20 cellular contexts compared by ENCODE assay signal in the genomic region with DNA sequence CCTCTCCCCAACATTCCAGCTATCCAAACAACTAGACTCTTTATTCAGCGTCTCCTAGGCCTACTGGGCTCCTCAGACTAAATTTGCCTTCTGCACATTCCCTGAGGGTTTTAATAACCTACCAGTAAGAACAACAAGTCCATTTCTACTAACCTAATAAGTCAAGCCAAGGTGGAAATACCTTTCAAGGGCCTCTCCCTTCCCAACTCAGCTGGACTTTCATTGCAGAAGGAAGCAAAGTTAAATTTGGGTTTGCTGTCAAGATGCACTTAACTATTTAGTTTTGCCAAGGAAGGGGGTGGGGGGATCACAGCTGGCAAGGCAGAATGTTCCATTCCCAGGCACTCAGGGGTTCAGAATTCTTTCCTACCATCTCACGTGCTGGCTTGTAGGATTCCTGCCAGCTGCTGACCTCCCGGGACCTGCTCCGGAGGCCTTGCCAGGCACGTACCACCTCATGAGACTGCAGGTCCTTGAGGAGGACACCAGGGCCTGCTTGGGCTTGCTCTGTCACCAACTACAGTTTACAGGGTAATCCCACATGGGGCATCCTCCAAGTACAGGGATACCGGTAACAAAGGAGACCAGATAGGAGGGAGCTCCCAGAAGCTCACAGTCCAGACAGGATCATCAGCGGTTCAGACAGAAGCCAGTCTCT. TPM values are rescaled to one million over a fixed set of nuclear protein-coding genes. Genes with fewer than 3 reads are reported as not detected.
A peak's percentile ranks its signal among the peaks of the same experiment; 100 is the strongest.
DNase-seq lines count a peak whose midpoint lies in the region; ATAC-seq and TF ChIP-seq lines count a peak whose summit lies in the region.
"Had no signal": no experiment of that assay in that cellular context is flagged by ENCODE, and none has a peak within 500 bp of the region (broad histone marks: within the 10 kb centered on the region; RNA-seq: fewer than 3 reads in every experiment).

No MANE protein-coding gene starts in this region.

- no peak overlapping the region for H3K9ac ChIP-seq in neural cell (ENCODE audit: low read length)

- H3K27me3 ChIP-seq in neural cell (ENCODE audit: insufficient read depth, low read depth, low read length), result no peaks in the 10 kb centered on the region
- H3K27me3 ChIP-seq: uterus had no signal

- no peak overlapping the region for H3K4me2 ChIP-seq in neural cell (ENCODE audit: low read length)

- TF ChIP-seq CTCF in natural killer cell (IDR thresholded peaks at IDR 0.05) (no peak), neural cell (IDR thresholded peaks at IDR 0.05; ENCODE audit: poor library complexity, severe bottlenecking) (no peak), GM20000 (IDR thresholded peaks at IDR 0.05; ENCODE audit: extremely low read depth, missing control alignments) (no peak)

- H3K79me2 ChIP-seq in neural cell (replicated peaks; ENCODE audit: insufficient read depth, low read length), result no peaks in the 10 kb centered on the region

- DNase-seq in natural killer cell treated with Interleukin-12 subunit alpha and Interleukin-12 subunit beta and Interleukin-15 and Interleukin-18, amount 100 ng/mL, for 72 hours (ENCODE audit: low spot score), result peak; percentile 55
- DNase-seq in natural killer cell (no peak), Right ventricle myocardium inferior (ENCODE audit: missing footprints) (peak; percentile 68), GM20000 (ENCODE audit: low spot score) (no peak), NCI-H345 (lab: John Stamatoyannopoulos, UW) (no peak), midbrain (lab: John Stamatoyannopoulos, UW) (no peak)
- DNase-seq: naive B cell, posterior cingulate gyrus, SHP77, T-helper 1 cell, uterus had no signal

- no peak overlapping the region for H3K27ac ChIP-seq in neural cell (ENCODE audit: low read length)
- H3K27ac ChIP-seq: C4-2B, uterus had no signal

- H3K9me2 ChIP-seq in neural cell (ENCODE audit: insufficient read depth, low read length), result no peaks in the 10 kb centered on the region

- H3K27ac Mint-ChIP-seq in natural killer cell treated with Interleukin-12 subunit alpha and Interleukin-12 subunit beta and Interleukin-15 and Interleukin-18, amount 100 ng/mL, for 72 hours, result no peak overlapping the region
- H3K27ac Mint-ChIP-seq in natural killer cell, result no peak overlapping the region
- H3K27ac Mint-ChIP-seq: activated T-helper 1 cell treated with anti-CD3 and anti-CD28 coated beads, Interleukin-12 subunit alpha, Interleukin-12 subunit beta, Interleukin-2, Interleukin-4 antibody, amounts not matched to agents 30 ng/mL and 10 ng/mL and 1 ng/mL, durations not matched to agents 14 hours and 24 hours and 36 hours; naive B cell; WTC11 had no signal

- no peaks in the 10 kb centered on the region for H3K9me3 Mint-ChIP-seq in natural killer cell treated with Interleukin-12 subunit alpha and Interleukin-12 subunit beta and Interleukin-15 and Interleukin-18, amount 100 ng/mL, for 72 hours
- no peaks in the 10 kb centered on the region for H3K9me3 Mint-ChIP-seq in natural killer cell
- H3K9me3 Mint-ChIP-seq: activated T-helper 1 cell treated with anti-CD3 and anti-CD28 coated beads, Interleukin-12 subunit alpha, Interleukin-12 subunit beta, Interleukin-2, Interleukin-4 antibody, amounts not matched to agents 30 ng/mL and 10 ng/mL and 1 ng/mL, durations not matched to agents 14 hours and 24 hours and 36 hours; naive B cell; WTC11 had no signal

- H3F3A ChIP-seq in neural cell (ENCODE audit: insufficient read depth, low read length, poor library complexity, severe bottlenecking), result no peaks in the 10 kb centered on the region

- peak overlapping the region; percentile 31 for H3K4me3 ChIP-seq in neural cell (ENCODE audit: low read length)
- H3K4me3 ChIP-seq: uterus had no signal

- H3K36me3 ChIP-seq in neural cell (ENCODE audit: insufficient read depth, low read length), result no peaks in the 10 kb centered on the region
- H3K36me3 ChIP-seq: uterus had no signal

- no peak for TF ChIP-seq RAD21 in neural cell (conservative IDR thresholded peaks at IDR 0.05)

- no peak for TF ChIP-seq EP300 in neural cell (conservative IDR thresholded peaks at IDR 0.05; ENCODE audit: poor library complexity, severe bottlenecking)

- H2AFZ ChIP-seq in neural cell (ENCODE audit: low read depth, low read length), result no peak overlapping the region

- peaks cover 6 to 12% of the 10 kb centered on the region in 2 donors for H3K27me3 Mint-ChIP-seq in natural killer cell treated with Interleukin-12 subunit alpha and Interleukin-12 subunit beta and Interleukin-15 and Interleukin-18, amount 100 ng/mL, for 72 hours
- peaks cover 4 to 5% of the 10 kb centered on the region in 2 donors for H3K27me3 Mint-ChIP-seq in natural killer cell (ENCODE audit: low read depth in 2 of 2)

- ATAC-seq in natural killer cell treated with Interleukin-12 subunit alpha and Interleukin-12 subunit beta and Interleukin-15 and Interleukin-18, amount 100 ng/mL, for 72 hours, result no peak
- ATAC-seq in natural killer cell (no peak), Right ventricle myocardium inferior (peak; percentile 66), GM18517 (IDR thresholded peaks at IDR 0.05; ENCODE audit: unreplicated experiment) (no peak)

- H3K36me3 Mint-ChIP-seq in natural killer cell treated with Interleukin-12 subunit alpha and Interleukin-12 subunit beta and Interleukin-15 and Interleukin-18, amount 100 ng/mL, for 72 hours, result no peaks in the 10 kb centered on the region
- no peaks in the 10 kb centered on the region for H3K36me3 Mint-ChIP-seq in natural killer cell
- H3K36me3 Mint-ChIP-seq: naive B cell, WTC11 had no signal

- H3K4me1 Mint-ChIP-seq in natural killer cell treated with Interleukin-12 subunit alpha and Interleukin-12 subunit beta and Interleukin-15 and Interleukin-18, amount 100 ng/mL, for 72 hours (ENCODE audit: low read depth in 2 of 2), result no peaks in the 10 kb centered on the region
- H3K4me1 Mint-ChIP-seq in natural killer cell, result no peaks in the 10 kb centered on the region
- H3K4me1 Mint-ChIP-seq: naive B cell, WTC11 had no signal

- no peaks in the 10 kb centered on the region for H4K20me1 ChIP-seq in neural cell (ENCODE audit: insufficient read depth)

- no peaks in the 10 kb centered on the region for H3K9me3 ChIP-seq in neural cell (ENCODE audit: low read length)
- H3K9me3 ChIP-seq: uterus had no signal

- H3K4me3 Mint-ChIP-seq in natural killer cell treated with Interleukin-12 subunit alpha and Interleukin-12 subunit beta and Interleukin-15 and Interleukin-18, amount 100 ng/mL, for 72 hours, result no peak overlapping the region
- no peak overlapping the region for H3K4me3 Mint-ChIP-seq in natural killer cell
- H3K4me3 Mint-ChIP-seq: activated T-helper 1 cell treated with anti-CD3 and anti-CD28 coated beads, Interleukin-12 subunit alpha, Interleukin-12 subunit beta, Interleukin-2, Interleukin-4 antibody, amounts not matched to agents 30 ng/mL and 10 ng/mL and 1 ng/mL, durations not matched to agents 14 hours and 24 hours and 36 hours; naive B cell; WTC11 had no signal

- intact Hi-C loops in natural killer cell (cut with micrococcal nuclease), result no loop called here
- intact Hi-C loops in Right ventricle myocardium inferior (cut with DNase I), result no loop called here

TF ChIP-seq in neural cell, 6 proteins besides CTCF, POLR2A, EP300 and RAD21:
- no peak for TF ChIP-seq POLR2AphosphoS5 (IDR thresholded peaks at IDR 0.05)
- TF ChIP-seq EZH2 (IDR thresholded peaks at IDR 0.05; ENCODE audit: borderline replicate concordance, insufficient read depth, low read length, poor library complexity, severe bottlenecking), result no peak
- TF ChIP-seq MXI1 (conservative IDR thresholded peaks at IDR 0.05; ENCODE audit: poor library complexity, severe bottlenecking), result no peak
TF ChIP-seq in neural cell: peak in this region for 0.

RNA-seq across cellular contexts. Expression of a gene that starts 29.7 kb away (rescaled TPM):
- total RNA-seq in natural killer cell treated with Interleukin-12 subunit alpha and Interleukin-12 subunit beta and Interleukin-15 and Interleukin-18, amount 100 ng/mL, for 72 hours, result 10 to 100 TPM in 1 of 2 donors, 1 to 10 TPM in 1; 6.9 to 13.1 TPM
- total RNA-seq in natural killer cell, result 10 to 100 TPM in 2 of 3 donors, 1 to 10 TPM in 1; 8.4 to 16.0 (median 12.1) TPM
- 11.5 TPM for total RNA-seq in Right ventricle myocardium inferior
- 4.4 and 6.5 TPM in 2 replicates for polyA plus RNA-seq in neural cell
- 20.5 and 22.3 TPM in 2 replicates for polyA minus RNA-seq in neural cell

RNA-seq across cellular contexts. Expression of a gene that starts 57.3 kb away (rescaled TPM):
- total RNA-seq in natural killer cell treated with Interleukin-12 subunit alpha and Interleukin-12 subunit beta and Interleukin-15 and Interleukin-18, amount 100 ng/mL, for 72 hours, result not detected
- not detected for total RNA-seq in natural killer cell
- not detected for total RNA-seq in Right ventricle myocardium inferior
- polyA plus RNA-seq in neural cell, result 0.11 and 1.0 TPM in 2 replicates
- polyA minus RNA-seq in neural cell, result 0.24 and 0.58 TPM in 2 replicates
- total RNA-seq: A673; activated T-helper 1 cell treated with anti-CD3 and anti-CD28 coated beads, Interleukin-12 subunit alpha, Interleukin-12 subunit beta, Interleukin-2, Interleukin-4 antibody, amounts not matched to agents 30 ng/mL and 10 ng/mL and 1 ng/mL, durations not matched to agents 14 hours and 24 hours and 36 hours; HT1080; liver; NCI-H460 had no signal
- polyA plus RNA-seq: liver had no signal

Comparison
In these comparisons a context has a peak if more than half of its experiments do, and no peak if none do; other contexts are left out.
1. DNase-seq: peak in natural killer cell treated with Interleukin-12 subunit alpha and Interleukin-12 subunit beta and Interleukin-15 and Interleukin-18, amount 100 ng/mL, for 72 hours (single experiment) and Right ventricle myocardium inferior (single experiment); none in natural killer cell (single experiment), GM20000 (single experiment), NCI-H345 (single experiment) and midbrain (single experiment).